In the genomic region with DNA sequence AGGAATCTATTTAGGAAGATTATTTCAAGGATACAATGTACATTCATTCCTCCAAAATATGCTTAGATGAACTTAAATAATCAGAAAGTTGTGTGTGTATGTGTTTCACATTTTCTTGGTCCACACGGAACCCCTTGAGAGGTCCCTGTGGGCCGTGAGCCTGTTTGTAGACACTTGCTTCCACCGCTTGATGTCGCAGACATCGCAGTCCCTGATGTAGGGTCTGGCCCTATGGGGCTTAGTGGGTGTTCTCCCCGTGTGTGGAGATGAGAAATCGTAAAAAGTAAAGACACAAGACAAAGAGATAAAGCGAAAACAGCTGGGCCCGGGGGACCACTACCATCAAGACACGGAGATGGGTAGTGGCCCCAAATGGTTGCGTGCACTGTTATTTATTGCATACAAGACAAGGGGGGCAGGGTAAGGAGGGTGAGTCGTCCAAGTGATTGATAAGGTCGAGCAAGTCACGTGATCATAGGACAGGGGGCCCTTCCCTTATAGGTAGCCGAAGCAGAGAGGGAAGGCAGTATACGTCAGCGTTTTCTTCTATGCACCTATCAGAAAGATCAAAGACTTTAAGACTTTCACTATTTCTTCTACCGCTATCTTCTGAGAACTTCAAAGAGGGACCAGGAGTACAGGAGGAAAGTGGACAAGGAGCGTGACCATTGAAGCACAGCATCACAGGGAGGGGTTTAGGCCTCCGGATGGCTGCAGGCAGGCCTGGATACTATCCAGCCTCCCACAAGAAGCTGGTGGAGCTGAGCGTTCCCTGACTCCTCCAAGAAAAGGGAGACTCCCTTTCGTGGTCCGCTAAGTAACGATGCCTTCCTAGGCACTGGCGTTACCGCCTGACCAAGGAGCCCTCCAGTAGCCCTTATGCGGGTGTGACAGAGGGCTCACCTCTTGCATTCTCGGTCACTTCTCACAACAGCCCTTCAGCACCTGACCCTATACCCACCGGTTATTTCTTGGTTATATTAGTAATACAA, we compare ENCODE assay signal across 14 cellular contexts. TPM values are rescaled to one million over a fixed set of nuclear protein-coding genes. Genes with fewer than 3 reads are reported as not detected.
A peak's percentile ranks its signal among the peaks of the same experiment; 100 is the strongest.
DNase-seq lines count a peak whose midpoint lies in the region; ATAC-seq, FAIRE-seq and TF ChIP-seq lines count a peak whose summit lies in the region.
"Had no signal": no experiment of that assay in that cellular context is flagged by ENCODE, and none has a peak within 500 bp of the region (broad histone marks: within the 10 kb centered on the region; RNA-seq: fewer than 3 reads in every experiment).

No MANE protein-coding gene starts in this region.

- peaks cover 2% of the 10 kb centered on the region; the same call in 1 of the 2 replicates for H3K23me2 ChIP-seq in H1 (ENCODE audit: low read depth, low read length)

- H3K9me3 Mint-ChIP-seq in activated naive CD4-positive, alpha-beta T cell treated with anti-CD3 and anti-CD28 coated beads, Interleukin-2, amount 10 ng/mL, durations not matched to agents 7 days and 5 days: no peaks in the 10 kb centered on the region
- no peaks in the 10 kb centered on the region for H3K9me3 Mint-ChIP-seq in activated naive CD4-positive, alpha-beta T cell treated with anti-CD3 and anti-CD28 coated beads for 36 hours
- H3K9me3 Mint-ChIP-seq in stimulated activated naive B cell treated with anti-CD40 and anti-IgM and Interleukin-4, amounts not matched to agents 10 μg/mL and 1 μg/mL and 100 μg/mL, for 72 hours: no peaks in the 10 kb centered on the region

- CTCF ChIA-PET in activated naive CD4-positive, alpha-beta T cell treated with anti-CD3 and anti-CD28 coated beads, Interleukin-2, amount 10 ng/mL, durations not matched to agents 7 days and 5 days (lab: Charles Lee): interaction anchor here (0.6 to 2.2 kb wide), 6 partner anchors 9 to 143 kb away, joined by 3 to 11 read pairs (median 4); no protein-coding TSS in a partner anchor
- CTCF ChIA-PET in activated naive CD4-positive, alpha-beta T cell treated with anti-CD3 and anti-CD28 coated beads for 36 hours (lab: Charles Lee): interaction anchor here (0.6 to 1.1 kb wide), 5 partner anchors 31 to 169 kb away, joined by 3 to 5 read pairs (median 4); partner anchors contain the start of gene NPTXR
- CTCF ChIA-PET in H1 (lab: Charles Lee; ENCODE audit: partially characterized antibody): interaction anchor here (0.6 to 1.5 kb wide), 6 partner anchors 26 to 286 kb away, joined by 3 to 4 read pairs (median 3); no protein-coding TSS in a partner anchor

- TF ChIP-seq CTCF in H1 (IDR thresholded peaks at IDR 0.05; ENCODE audit: control extremely low read depth in 1 of 3, insufficient read depth in 1 of 3, low read depth in 1 of 3, low read length in 3 of 3): no peak

- H3K18ac ChIP-seq in H1 (ENCODE audit: extremely low read depth, low read length): no peak overlapping the region

- H3K4me1 ChIP-seq in H1 (replicated peaks in 1 of 4; ENCODE audit: control insufficient read depth in 3 of 4, insufficient read depth in 4 of 4, low read length in 3 of 4): peaks cover 2 to 22% (median 11%) of the 10 kb centered on the region in 4 experiments
- no peaks in the 10 kb centered on the region for H3K4me1 ChIP-seq in small intestine (ENCODE audit: control insufficient read depth in 2 of 2, insufficient read depth in 1 of 2, low read depth in 1 of 2, low read length in 1 of 2)

- H3K9ac ChIP-seq in H1 (replicated peaks in 1 of 4; ENCODE audit: extremely low read depth in 1 of 4, low read depth in 3 of 4, low read length in 3 of 4): no peak overlapping the region

- no peak; a peak in 1 of 4 replicates for TF ChIP-seq RAD21 in H1 (IDR thresholded peaks at IDR 0.05 in 1 of 2, conservative IDR thresholded peaks at IDR 0.05 in 1 of 2; ENCODE audit: low read depth in 2 of 2, low read length in 2 of 2)

- no peak for ATAC-seq in stimulated activated naive B cell treated with anti-CD40 and anti-IgM and Interleukin-4, amounts not matched to agents 10 μg/mL and 1 μg/mL and 100 μg/mL, for 72 hours (replicated peaks)

- H3K4me2 ChIP-seq in H1 (ENCODE audit: insufficient read depth in 1 of 2, low read depth in 2 of 2, low read length in 2 of 2): no peak overlapping the region

- FAIRE-seq in H1 (lab: Jason Lieb, UNC): no peak
- no peak for FAIRE-seq in small intestine (lab: Jason Lieb, UNC)

- 89% methylated on average over 29 of the region's 29 CpGs; no CpG with 5 or more reads in 1 of the 2 experiments for WGBS in H1 (ENCODE audit: extremely low coverage in 1 of 2, insufficient coverage in 1 of 2, insufficient read length in 1 of 2, insufficient replicate concordance in 2 of 2, low coverage in 1 of 2, low lambda C conversion rate in 2 of 2, missing lambda C conversion rate in 1 of 2), 2 experiments
- WGBS in small intestine, 3 donors: 85 to 87% (median 86%) methylated on average over 29 of the region's 29 CpGs

- no peak overlapping the region for H2BK120ac ChIP-seq in H1 (replicated peaks; ENCODE audit: low read depth, low read length)

- H3K27ac ChIP-seq in H1 (ENCODE audit: low read depth, low read length): no peak overlapping the region
- no peak overlapping the region for H3K27ac ChIP-seq in small intestine (ENCODE audit: low read depth in 1 of 2, low read length in 1 of 2)

- H3K23ac ChIP-seq in H1 (ENCODE audit: insufficient read length): no peak overlapping the region

- peak overlapping the region; percentile 81; the same call in 1 of the 2 replicates for H2BK12ac ChIP-seq in H1 (ENCODE audit: low read depth, low read length)

- TF ChIP-seq EP300 in H1 (IDR thresholded peaks at IDR 0.05; ENCODE audit: borderline replicate concordance in 1 of 2, low read depth in 2 of 2, low read length in 2 of 2): no peak

- no peaks in the 10 kb centered on the region for H4K20me1 ChIP-seq in H1 (replicated peaks in 1 of 2; ENCODE audit: control insufficient read depth in 1 of 2, insufficient read depth in 2 of 2, low read length in 2 of 2)

- H3K9me3 ChIP-seq in H1 (ENCODE audit: insufficient read depth in 2 of 2, low read depth in 1 of 2, low read length in 1 of 2): no peaks in the 10 kb centered on the region
- H3K9me3 ChIP-seq in small intestine (ENCODE audit: control insufficient read depth, low read depth): no peaks in the 10 kb centered on the region
- H3K9me3 ChIP-seq in MG63: no peaks in the 10 kb centered on the region

- H3K56ac ChIP-seq in H1 (replicated peaks; ENCODE audit: insufficient read length, low read depth, low read length): no peak overlapping the region

- no peak overlapping the region for H2AFZ ChIP-seq in H1 (ENCODE audit: low read length)

- H3K4me1 Mint-ChIP-seq in activated naive CD4-positive, alpha-beta T cell treated with anti-CD3 and anti-CD28 coated beads, Interleukin-2, amount 10 ng/mL, durations not matched to agents 7 days and 5 days: peaks cover 53% of the 10 kb centered on the region
- H3K4me1 Mint-ChIP-seq in activated naive CD4-positive, alpha-beta T cell treated with anti-CD3 and anti-CD28 coated beads for 36 hours (ENCODE audit: low read depth): peaks cover 31% of the 10 kb centered on the region
- H3K4me1 Mint-ChIP-seq in stimulated activated naive B cell treated with anti-CD40 and anti-IgM and Interleukin-4, amounts not matched to agents 10 μg/mL and 1 μg/mL and 100 μg/mL, for 72 hours: peaks cover 28 to 64% of the 10 kb centered on the region in 2 donors

- H2BK5ac ChIP-seq in H1 (ENCODE audit: low read depth, low read length): no peak overlapping the region

- peak overlapping the region; percentile 7; the same call in 1 of the 2 replicates for H2AK5ac ChIP-seq in H1 (ENCODE audit: low read depth, low read length)

- no peak for DNase-seq in activated naive CD4-positive, alpha-beta T cell treated with anti-CD3 and anti-CD28 coated beads, Interleukin-2, amount 10 ng/mL, durations not matched to agents 7 days and 5 days
- no peak for DNase-seq in activated naive CD4-positive, alpha-beta T cell treated with anti-CD3 and anti-CD28 coated beads for 36 hours
- DNase-seq in H1 (ENCODE audit: low read depth in 1 of 2, low spot score in 2 of 2): no peak
- DNase-seq in stimulated activated naive B cell treated with anti-CD40 and anti-IgM and Interleukin-4, amounts not matched to agents 10 μg/mL and 1 μg/mL and 100 μg/mL, for 72 hours: no peak
- no peak for DNase-seq in small intestine
- no peak for DNase-seq in MG63
- DNase-seq: activated CD4-positive, alpha-beta T cell treated with anti-CD3 and anti-CD28 coated beads for 1 hour; hippocampal formation; NCI-H1092; NCI-H510A; Right ventricle myocardium superior; stimulated activated CD8-positive, alpha-beta memory T cell treated with anti-CD3 and anti-CD28 coated beads, Interleukin-4, amount 100 ng/mL, for 48 hours had no signal

- no peaks in the 10 kb centered on the region for H3K79me2 ChIP-seq in H1 (ENCODE audit: control insufficient read depth in 1 of 2, insufficient read depth in 2 of 2, low read length in 2 of 2)

- no peak overlapping the region for H2BK20ac ChIP-seq in H1 (ENCODE audit: low read length)

- no peak overlapping the region for H4K8ac ChIP-seq in H1 (ENCODE audit: extremely low read depth, insufficient read depth, low read length)

- POLR2A ChIA-PET in H1 (lab: Charles Lee; ENCODE audit: partially characterized antibody): interaction anchor here (1.6 kb wide), 1 partner anchor 307 kb away, joined by 3 read pairs; the partner anchor contains the start of gene RPL3

- peaks cover 9% of the 10 kb centered on the region for H3K27me3 Mint-ChIP-seq in activated naive CD4-positive, alpha-beta T cell treated with anti-CD3 and anti-CD28 coated beads, Interleukin-2, amount 10 ng/mL, durations not matched to agents 7 days and 5 days
- H3K27me3 Mint-ChIP-seq in activated naive CD4-positive, alpha-beta T cell treated with anti-CD3 and anti-CD28 coated beads for 36 hours (ENCODE audit: low read depth): no peaks in the 10 kb centered on the region
- no peaks in the 10 kb centered on the region for H3K27me3 Mint-ChIP-seq in stimulated activated naive B cell treated with anti-CD40 and anti-IgM and Interleukin-4, amounts not matched to agents 10 μg/mL and 1 μg/mL and 100 μg/mL, for 72 hours

- H3K36me3 ChIP-seq in H1 (ENCODE audit: control insufficient read depth in 2 of 4, insufficient read depth in 4 of 4, low read length in 3 of 4) (no peaks in the 10 kb centered on the region), small intestine (ENCODE audit: control insufficient read depth in 2 of 2, insufficient read depth in 2 of 2, low read length in 2 of 2) (no peaks in the 10 kb centered on the region), MG63 (no peaks in the 10 kb centered on the region)

- H3K79me1 ChIP-seq in H1 (ENCODE audit: low read depth, low read length): no peaks in the 10 kb centered on the region

- no peak overlapping the region for H4K5ac ChIP-seq in H1 (ENCODE audit: insufficient read length, low read depth, low read length)

- H2BK15ac ChIP-seq in H1 (ENCODE audit: low read length): no peak overlapping the region

- no peak overlapping the region for H4K91ac ChIP-seq in H1 (replicated peaks; ENCODE audit: insufficient read length, low read length)

- peak overlapping the region; percentile 48 for H3K4me3 Mint-ChIP-seq in activated naive CD4-positive, alpha-beta T cell treated with anti-CD3 and anti-CD28 coated beads, Interleukin-2, amount 10 ng/mL, durations not matched to agents 7 days and 5 days
- H3K4me3 Mint-ChIP-seq in activated naive CD4-positive, alpha-beta T cell treated with anti-CD3 and anti-CD28 coated beads for 36 hours: no peak overlapping the region
- H3K4me3 Mint-ChIP-seq in stimulated activated naive B cell treated with anti-CD40 and anti-IgM and Interleukin-4, amounts not matched to agents 10 μg/mL and 1 μg/mL and 100 μg/mL, for 72 hours: no peak overlapping the region

- TF ChIP-seq POLR2A in H1 (IDR thresholded peaks at IDR 0.05; ENCODE audit: control extremely low read depth in 1 of 2, low read depth in 2 of 2, low read length in 2 of 2): no peak

- intact Hi-C loops in activated naive CD4-positive, alpha-beta T cell treated with anti-CD3 and anti-CD28 coated beads for 36 hours (cut with micrococcal nuclease): loop anchor here (5.0 kb wide), 1 partner anchor 304 kb away; the partner anchor contains the start of gene RPL3

- peaks cover 17% of the 10 kb centered on the region for H3K36me3 Mint-ChIP-seq in activated naive CD4-positive, alpha-beta T cell treated with anti-CD3 and anti-CD28 coated beads, Interleukin-2, amount 10 ng/mL, durations not matched to agents 7 days and 5 days
- H3K36me3 Mint-ChIP-seq in activated naive CD4-positive, alpha-beta T cell treated with anti-CD3 and anti-CD28 coated beads for 36 hours (ENCODE audit: low read depth): peaks cover 4% of the 10 kb centered on the region
- H3K36me3 Mint-ChIP-seq in stimulated activated naive B cell treated with anti-CD40 and anti-IgM and Interleukin-4, amounts not matched to agents 10 μg/mL and 1 μg/mL and 100 μg/mL, for 72 hours: peaks cover 12 to 13% of the 10 kb centered on the region in 2 donors

- no peak overlapping the region for H3K4ac ChIP-seq in H1 (replicated peaks; ENCODE audit: insufficient read length, low read depth, low read length)

- no peaks in the 10 kb centered on the region for H3K27me3 ChIP-seq in H1 (replicated peaks in 1 of 4; ENCODE audit: control insufficient read depth in 3 of 4, extremely low read depth in 1 of 4, insufficient read depth in 3 of 4, low read length in 3 of 4)
- no peaks in the 10 kb centered on the region for H3K27me3 ChIP-seq in small intestine (ENCODE audit: control insufficient read depth in 2 of 2, insufficient read depth in 2 of 2, low read length in 2 of 2)
- H3K27me3 ChIP-seq in MG63: no peaks in the 10 kb centered on the region

- H3K27ac Mint-ChIP-seq in activated naive CD4-positive, alpha-beta T cell treated with anti-CD3 and anti-CD28 coated beads, Interleukin-2, amount 10 ng/mL, durations not matched to agents 7 days and 5 days: peak overlapping the region; percentile 80
- no peak overlapping the region for H3K27ac Mint-ChIP-seq in activated naive CD4-positive, alpha-beta T cell treated with anti-CD3 and anti-CD28 coated beads for 36 hours
- H3K27ac Mint-ChIP-seq in stimulated activated naive B cell treated with anti-CD40 and anti-IgM and Interleukin-4, amounts not matched to agents 10 μg/mL and 1 μg/mL and 100 μg/mL, for 72 hours: peak overlapping the region; percentile 42

- H3K4me3 ChIP-seq in H1 (ENCODE audit: extremely low read depth in 1 of 4, insufficient read depth in 2 of 4, low read depth in 3 of 4, low read length in 4 of 4) (no peak overlapping the region), small intestine (ENCODE audit: low read depth in 1 of 2, low read length in 2 of 2) (no peak overlapping the region), MG63 (no peak overlapping the region)

- no peak overlapping the region for H3K14ac ChIP-seq in H1 (ENCODE audit: insufficient read length)

RNA-seq across cellular contexts. Expression of gene APOBEC3C, which starts 1.2 kb away (rescaled TPM):
- 10 to 100 TPM; 71.5 to 74.1 TPM for total RNA-seq in activated naive CD4-positive, alpha-beta T cell treated with anti-CD3 and anti-CD28 coated beads for 36 hours
- total RNA-seq in H1 (2021; fragmentation: NEBNext Ultra II Directional; extraction: Animal tissue kit (Norgen Biotek cat#: 25700)): 23.3 and 23.7 TPM in 2 replicates
- polyA plus RNA-seq in H1 (2011; rRNA removed) (20.3 and 22.8 TPM in 2 replicates), small intestine (10 to 100 TPM in 1 of 3 donors, 1 to 10 TPM in 2; 2.2 to 14.1 (median 8.4) TPM)
- polyA plus RNA-seq in H1 (2011; cell fraction: cytosol; rRNA removed): 13.0 TPM
- 11.5 TPM for polyA plus RNA-seq in H1 (2011; cell fraction: nucleus; rRNA removed)
- polyA plus RNA-seq in H1 (2012, experiment 1 of 2): 24.1 to 37.8 TPM (median 30.0 TPM) in 4 replicates
- polyA plus RNA-seq in H1 (2012, experiment 2 of 2): 34.1 TPM
- polyA plus RNA-seq in H1 (2013, experiment 1 of 2): 41.5 TPM
- polyA plus RNA-seq in H1 (2013, experiment 2 of 2): 38.6 TPM
- polyA minus RNA-seq in H1 (2011; rRNA and poly(A)+ RNA removed): 9.3 and 11.0 TPM in 2 replicates
- 8.7 TPM for polyA minus RNA-seq in H1 (2011; cell fraction: cytosol; rRNA and poly(A)+ RNA removed)
- 6.3 TPM for polyA minus RNA-seq in H1 (2011; cell fraction: nucleus; rRNA and poly(A)+ RNA removed)
- 2.0 and 2.1 TPM in 2 replicates for total RNA-seq in MG63 (2014; rRNA removed; shearing (Covaris generic); ENCODE audit: low replicate concordance)

RNA-seq across cellular contexts. Expression of gene APOBEC3D, which starts 8.1 kb away (rescaled TPM):
- total RNA-seq in activated naive CD4-positive, alpha-beta T cell treated with anti-CD3 and anti-CD28 coated beads for 36 hours: 10 to 100 TPM; 18.8 to 19.5 TPM
- total RNA-seq in H1 (2021; fragmentation: NEBNext Ultra II Directional; extraction: Animal tissue kit (Norgen Biotek cat#: 25700)): 5.5 and 7.2 TPM in 2 replicates
- polyA plus RNA-seq in H1 (2011; rRNA removed): 2.2 and 4.3 TPM in 2 replicates
- polyA plus RNA-seq in H1 (2011; cell fraction: cytosol; rRNA removed): 2.7 TPM
- 5.2 TPM for polyA plus RNA-seq in H1 (2011; cell fraction: nucleus; rRNA removed)
- polyA plus RNA-seq in H1 (2012, experiment 1 of 2): 5.2 to 9.9 TPM (median 8.0 TPM) in 4 replicates
- polyA plus RNA-seq in H1 (2012, experiment 2 of 2): 3.9 TPM
- 3.9 TPM for polyA plus RNA-seq in H1 (2013, experiment 1 of 2)
- 4.6 TPM for polyA plus RNA-seq in H1 (2013, experiment 2 of 2)
- polyA minus RNA-seq in H1 (2011; rRNA and poly(A)+ RNA removed): 7.2 and 9.4 TPM in 2 replicates
- polyA minus RNA-seq in H1 (2011; cell fraction: cytosol; rRNA and poly(A)+ RNA removed): 2.7 TPM
- 3.5 TPM for polyA minus RNA-seq in H1 (2011; cell fraction: nucleus; rRNA and poly(A)+ RNA removed)
- 1 to 10 TPM in 2 of 3 donors, not detected in 1; 1.1 to 2.9 TPM for polyA plus RNA-seq in small intestine
- total RNA-seq in MG63 (2014; rRNA removed; shearing (Covaris generic); ENCODE audit: low replicate concordance): not detected in 2 replicates

RNA-seq across cellular contexts. Expression of gene APOBEC3F, which starts 27.8 kb away (rescaled TPM):
- total RNA-seq in activated naive CD4-positive, alpha-beta T cell treated with anti-CD3 and anti-CD28 coated beads for 36 hours: 10 to 100 TPM; 12.3 to 12.4 TPM
- total RNA-seq in H1 (2021; fragmentation: NEBNext Ultra II Directional; extraction: Animal tissue kit (Norgen Biotek cat#: 25700)): 7.3 and 9.7 TPM in 2 replicates
- polyA plus RNA-seq in H1 (2011; rRNA removed): 4.0 and 5.5 TPM in 2 replicates
- polyA plus RNA-seq in H1 (2011; cell fraction: cytosol; rRNA removed): 3.1 TPM
- 4.0 TPM for polyA plus RNA-seq in H1 (2011; cell fraction: nucleus; rRNA removed)
- 3.8 to 5.7 TPM (median 4.8 TPM) in 4 replicates for polyA plus RNA-seq in H1 (2012, experiment 1 of 2)
- 2.6 TPM for polyA plus RNA-seq in H1 (2012, experiment 2 of 2)
- polyA plus RNA-seq in H1 (2013, experiment 1 of 2): 4.7 TPM
- 4.7 TPM for polyA plus RNA-seq in H1 (2013, experiment 2 of 2)
- polyA minus RNA-seq in H1 (2011; rRNA and poly(A)+ RNA removed): 6.5 and 6.8 TPM in 2 replicates
- 5.7 TPM for polyA minus RNA-seq in H1 (2011; cell fraction: cytosol; rRNA and poly(A)+ RNA removed)
- polyA minus RNA-seq in H1 (2011; cell fraction: nucleus; rRNA and poly(A)+ RNA removed): 4.4 TPM
- 1 to 10 TPM; 3.4 to 4.4 (median 3.8) TPM for polyA plus RNA-seq in small intestine
- 0.20 TPM in 1 of 2 replicates, not detected in the other for total RNA-seq in MG63 (2014; rRNA removed; shearing (Covaris generic); ENCODE audit: low replicate concordance)

RNA-seq across cellular contexts. Expression of gene APOBEC3B, which starts 30.7 kb away (rescaled TPM):
- total RNA-seq in activated naive CD4-positive, alpha-beta T cell treated with anti-CD3 and anti-CD28 coated beads for 36 hours: 1 to 10 TPM; 5.5 to 6.0 TPM
- total RNA-seq in H1 (2021; fragmentation: NEBNext Ultra II Directional; extraction: Animal tissue kit (Norgen Biotek cat#: 25700)): 14.2 and 16.3 TPM in 2 replicates
- polyA plus RNA-seq in H1 (2011; rRNA removed) (43.3 and 74.9 TPM in 2 replicates), small intestine (1 to 10 TPM; 3.6 to 5.8 (median 5.7) TPM)
- 40.4 TPM for polyA plus RNA-seq in H1 (2011; cell fraction: cytosol; rRNA removed)
- polyA plus RNA-seq in H1 (2011; cell fraction: nucleus; rRNA removed): 33.2 TPM
- 32.7 to 53.6 TPM (median 44.2 TPM) in 4 replicates for polyA plus RNA-seq in H1 (2012, experiment 1 of 2)
- polyA plus RNA-seq in H1 (2012, experiment 2 of 2): 38.3 TPM
- 10.0 TPM for polyA plus RNA-seq in H1 (2013, experiment 1 of 2)
- polyA plus RNA-seq in H1 (2013, experiment 2 of 2): 10.3 TPM
- 28.2 and 43.0 TPM in 2 replicates for polyA minus RNA-seq in H1 (2011; rRNA and poly(A)+ RNA removed)
- polyA minus RNA-seq in H1 (2011; cell fraction: cytosol; rRNA and poly(A)+ RNA removed): 13.7 TPM
- 8.5 TPM for polyA minus RNA-seq in H1 (2011; cell fraction: nucleus; rRNA and poly(A)+ RNA removed)
- 3.6 and 4.5 TPM in 2 replicates for total RNA-seq in MG63 (2014; rRNA removed; shearing (Covaris generic); ENCODE audit: low replicate concordance)

RNA-seq across cellular contexts. Expression of gene APOBEC3A, which starts 55.4 kb away (rescaled TPM):
- total RNA-seq in activated naive CD4-positive, alpha-beta T cell treated with anti-CD3 and anti-CD28 coated beads for 36 hours: not detected
- not detected in 2 replicates for total RNA-seq in H1 (2021; fragmentation: NEBNext Ultra II Directional; extraction: Animal tissue kit (Norgen Biotek cat#: 25700))
- polyA plus RNA-seq in H1 (2011; rRNA removed) (not detected in 2 replicates), small intestine (under 1 TPM in 2 of 3 donors, not detected in 1; 0.37 to 0.81 TPM)
- polyA plus RNA-seq in H1 (2011; cell fraction: cytosol; rRNA removed): not detected
- polyA plus RNA-seq in H1 (2011; cell fraction: nucleus; rRNA removed): not detected
- polyA plus RNA-seq in H1 (2012, experiment 1 of 2): not detected in 4 replicates
- not detected for polyA plus RNA-seq in H1 (2012, experiment 2 of 2)
- polyA plus RNA-seq in H1 (2013, experiment 1 of 2): 0.04 TPM
- polyA plus RNA-seq in H1 (2013, experiment 2 of 2): not detected
- polyA minus RNA-seq in H1 (2011; rRNA and poly(A)+ RNA removed): not detected in 2 replicates
- polyA minus RNA-seq in H1 (2011; cell fraction: cytosol; rRNA and poly(A)+ RNA removed): not detected
- not detected for polyA minus RNA-seq in H1 (2011; cell fraction: nucleus; rRNA and poly(A)+ RNA removed)
- total RNA-seq in MG63 (2014; rRNA removed; shearing (Covaris generic); ENCODE audit: low replicate concordance): not detected in 2 replicates
- total RNA-seq: Daoy had no signal
- polyA plus RNA-seq: AG04450 had no signal
